Comparison of ENCODE assay signal across 23 cellular contexts in genomic region chr4:183912585-183912984, GRCh38. TPM values are rescaled to one million over a fixed set of nuclear protein-coding genes. Genes with fewer than 3 reads are reported as not detected.
DNase-seq lines count a peak whose midpoint lies in the region; ATAC-seq, FAIRE-seq and TF ChIP-seq lines count a peak whose summit lies in the region.
"Had no signal": no experiment of that assay in that cellular context is flagged by ENCODE, and none has a peak within 500 bp of the region (broad histone marks: within the 10 kb centered on the region; RNA-seq: fewer than 3 reads in every experiment).

No MANE protein-coding gene starts in this region.

- H3K4me3 ChIP-seq in MG63 = no peak overlapping the region
- H3K4me3 ChIP-seq in astrocyte (ENCODE audit: insufficient read depth, low read depth, low read length) = no peak overlapping the region
- H3K4me3 ChIP-seq in fibroblast of mammary gland (ENCODE audit: control insufficient read depth, low read depth, low read length) = no peak overlapping the region
- H3K4me3 ChIP-seq in pancreas = no peak overlapping the region
- no peak overlapping the region for H3K4me3 ChIP-seq in A673 (ENCODE audit: low read depth, low read length, poor library complexity, severe bottlenecking)
- no peak overlapping the region for H3K4me3 ChIP-seq in mesenchymal stem cell (ENCODE audit: insufficient read depth in 1 of 2, low read depth in 1 of 2, low read length in 2 of 2)
- H3K4me3 ChIP-seq: BLaER1, GM12878 had no signal

- no peak overlapping the region for H4K8ac ChIP-seq in mesenchymal stem cell (ENCODE audit: low read length)

- no peak overlapping the region for H3K4me3 Mint-ChIP-seq in astrocyte (ENCODE audit: unreplicated experiment)
- H3K4me3 Mint-ChIP-seq: CD4-positive, alpha-beta memory T cell had no signal

- no peaks in the 10 kb centered on the region for H3K36me3 ChIP-seq in MG63
- no peaks in the 10 kb centered on the region for H3K36me3 ChIP-seq in astrocyte (ENCODE audit: insufficient read depth, low read length)
- H3K36me3 ChIP-seq in pancreas = no peaks in the 10 kb centered on the region
- no peaks in the 10 kb centered on the region for H3K36me3 ChIP-seq in A673 (ENCODE audit: insufficient read depth, low read length, poor library complexity, severe bottlenecking)
- H3K36me3 ChIP-seq in mesenchymal stem cell (ENCODE audit: control insufficient read depth in 1 of 2, insufficient read depth in 2 of 2, low read depth in 1 of 2, low read length in 2 of 2) = no peaks in the 10 kb centered on the region
- H3K36me3 ChIP-seq: BLaER1 had no signal

- ATAC-seq in pancreas = no peak
- ATAC-seq: GM12878, SK-N-SH treated with all-trans-retinoic acid at 6 μM for 48 hours had no signal

- H3K4me2 ChIP-seq in astrocyte (ENCODE audit: low read length) (peak overlapping the region; percentile 26), mesenchymal stem cell (ENCODE audit: low read length, poor library complexity, severe bottlenecking) (no peak overlapping the region)
- H3K4me2 ChIP-seq: BLaER1, KMS-11 had no signal

- 93 to 96% methylated on average over 8 of the region's 8 CpGs for WGBS in pancreas, 2 donors
- 92% methylated on average over 8 of the region's 8 CpGs for WGBS in mesenchymal stem cell

- no peaks in the 10 kb centered on the region for H4K20me1 ChIP-seq in astrocyte (ENCODE audit: insufficient read depth, low read length)
- H4K20me1 ChIP-seq: BLaER1 had no signal

- H3K27me3 Mint-ChIP-seq in astrocyte (ENCODE audit: low read depth, unreplicated experiment) = no peaks in the 10 kb centered on the region

- H2AFZ ChIP-seq in astrocyte (ENCODE audit: low read depth, low read length) = no peak overlapping the region
- no peak overlapping the region for H2AFZ ChIP-seq in mesenchymal stem cell (ENCODE audit: low read depth, low read length)

- no peaks in the 10 kb centered on the region for H3K4me1 Mint-ChIP-seq in astrocyte (ENCODE audit: low read depth, unreplicated experiment)
- H3K4me1 Mint-ChIP-seq: CD4-positive, alpha-beta memory T cell had no signal

- peaks cover under 1% of the 10 kb centered on the region for H3K27me3 ChIP-seq in MG63
- H3K27me3 ChIP-seq in astrocyte (ENCODE audit: insufficient read depth, low read length) = peaks cover 13% of the 10 kb centered on the region
- no peaks in the 10 kb centered on the region for H3K27me3 ChIP-seq in pancreas
- peaks cover 27% of the 10 kb centered on the region for H3K27me3 ChIP-seq in A673 (replicated peaks; ENCODE audit: insufficient read depth, low read depth, low read length, poor library complexity)
- peaks cover 26 to 27% of the 10 kb centered on the region in 2 experiments for H3K27me3 ChIP-seq in mesenchymal stem cell (ENCODE audit: control insufficient read depth in 1 of 2, insufficient read depth in 1 of 2, low read length in 2 of 2)
- H3K27me3 ChIP-seq: BLaER1 had no signal

- H3K14ac ChIP-seq in mesenchymal stem cell (ENCODE audit: low read length in 2 of 2) = no peak overlapping the region

- CTCF ChIA-PET in A673 (lab: Charles Lee) = interaction anchor here (0.6 kb wide), 1 partner anchor 41 kb away, joined by 3 read pairs; no protein-coding TSS in a partner anchor

- H3K18ac ChIP-seq in mesenchymal stem cell (ENCODE audit: low read depth in 1 of 2, low read length in 2 of 2) = no peak overlapping the region

- TF ChIP-seq CTCF in astrocyte (IDR thresholded peaks at IDR 0.05; ENCODE audit: insufficient read depth, low read depth, low read length) (no peak), fibroblast of mammary gland (conservative IDR thresholded peaks at IDR 0.05; ENCODE audit: control insufficient read depth, insufficient read depth, low read depth, low read length) (no peak), pancreas (IDR thresholded peaks at IDR 0.05) (no peak), A673 (conservative IDR thresholded peaks at IDR 0.05; ENCODE audit: low read depth, low read length) (no peak)

- H4K91ac ChIP-seq in mesenchymal stem cell (ENCODE audit: low read length) = no peak overlapping the region

- H3K9me3 Mint-ChIP-seq in astrocyte (ENCODE audit: unreplicated experiment) = no peaks in the 10 kb centered on the region

- H3K79me2 ChIP-seq in astrocyte (ENCODE audit: insufficient read depth, low read length) = no peaks in the 10 kb centered on the region

- intact Hi-C loops in pancreas (cut with DNase I) (no loop called here), A673 (cut with micrococcal nuclease; ENCODE audit: unreplicated experiment) (no loop called here)

- H3K79me1 ChIP-seq in mesenchymal stem cell (replicated peaks; ENCODE audit: low read length, poor library complexity, severe bottlenecking) = no peaks in the 10 kb centered on the region

- POLR2A ChIA-PET in A673 (lab: Charles Lee; ENCODE audit: low non-redundant PET) = interaction anchor here (0.6 kb wide), 1 partner anchor 57 kb away, joined by 3 read pairs; no protein-coding TSS in a partner anchor

- DNase-seq in AG08396 (ENCODE audit: low spot score) (peak; percentile 18), MG63 (peak; percentile 79), astrocyte (ENCODE audit: low read depth) (peak; percentile 57), fibroblast of mammary gland (ENCODE audit: low read depth) (peak; percentile 57), NCI-H146 treated with DMSO at 0.1 percent for 48 hours (lab: John Stamatoyannopoulos, UW; ENCODE audit: unreplicated experiment) (no peak), pancreas (no peak), A673 (ENCODE audit: low spot score) (no peak), mesenchymal stem cell (no peak)
- DNase-seq: CD4-positive, alpha-beta memory T cell; DMS153; EL; GOT3; NCI-H1048; NCI-H1436 treated with DMSO at 0.1 percent for 48 hours; NCI-H2029 treated with DMSO at 0.1 percent for 48 hours; NCI-H748 treated with DMSO at 0.1 percent for 48 hours; NK-92 treated with Interleukin-12 subunit alpha and Interleukin-12 subunit beta, amount 100 ng/mL, for 24 hours; SIG-M5 had no signal

- H2BK15ac ChIP-seq in mesenchymal stem cell (ENCODE audit: low read depth, poor library complexity, severe bottlenecking) = no peak overlapping the region

- no peak overlapping the region for H3K9ac ChIP-seq in astrocyte (ENCODE audit: low read length)
- H3K9ac ChIP-seq in mesenchymal stem cell (ENCODE audit: low read length) = no peak overlapping the region
- H3K9ac ChIP-seq: BLaER1, KMS-11 had no signal

- H3K4me1 ChIP-seq in astrocyte (ENCODE audit: insufficient read depth, low read length) = no peaks in the 10 kb centered on the region
- H3K4me1 ChIP-seq in pancreas = peaks cover 0 to 5% (median 0%) of the 10 kb centered on the region in 3 donors
- H3K4me1 ChIP-seq in A673 (ENCODE audit: insufficient read depth, low read length, poor library complexity, severe bottlenecking) = no peaks in the 10 kb centered on the region
- no peaks in the 10 kb centered on the region for H3K4me1 ChIP-seq in mesenchymal stem cell (ENCODE audit: control insufficient read depth, insufficient read depth, low read depth, low read length)
- H3K4me1 ChIP-seq: BLaER1 had no signal

- no peak overlapping the region for H2BK12ac ChIP-seq in mesenchymal stem cell (ENCODE audit: low read length in 2 of 2)

- no peak overlapping the region for H3K23ac ChIP-seq in mesenchymal stem cell (ENCODE audit: low read length in 2 of 2)

- H3K27ac Mint-ChIP-seq in astrocyte (ENCODE audit: unreplicated experiment) = no peak overlapping the region
- H3K27ac Mint-ChIP-seq: CD4-positive, alpha-beta memory T cell had no signal

- no peak for FAIRE-seq in astrocyte (lab: Jason Lieb, UNC)
- no peak for FAIRE-seq in pancreas (lab: Jason Lieb, UNC)
- FAIRE-seq: GM12878 had no signal

- no peak overlapping the region for H2BK5ac ChIP-seq in mesenchymal stem cell (ENCODE audit: low read depth, low read length, poor library complexity, severe bottlenecking)

- H2BK120ac ChIP-seq in mesenchymal stem cell (ENCODE audit: low read depth, low read length) = no peak overlapping the region

- no TSS peak for BruUV-seq in A673 (replicated peaks; lab: Mats Ljungman, UMichigan)

- no peaks in the 10 kb centered on the region for H3K36me3 Mint-ChIP-seq in astrocyte (ENCODE audit: low read depth, unreplicated experiment)
- H3K36me3 Mint-ChIP-seq: CD4-positive, alpha-beta memory T cell had no signal

- no peak overlapping the region for H2AK5ac ChIP-seq in mesenchymal stem cell (ENCODE audit: low read length, severe bottlenecking)

- no peak overlapping the region for H3K4ac ChIP-seq in mesenchymal stem cell (ENCODE audit: low read depth in 1 of 2, low read length in 2 of 2)

- no peak overlapping the region for H3K27ac ChIP-seq in astrocyte (ENCODE audit: low read depth, low read length)
- no peak overlapping the region for H3K27ac ChIP-seq in pancreas
- H3K27ac ChIP-seq in A673 (ENCODE audit: low read depth, low read length, poor library complexity, severe bottlenecking) = no peak overlapping the region
- H3K27ac ChIP-seq in mesenchymal stem cell (ENCODE audit: low read length, poor library complexity, severe bottlenecking) = no peak overlapping the region
- H3K27ac ChIP-seq: BLaER1, KMS-11 had no signal

- no peaks in the 10 kb centered on the region for H3K9me3 ChIP-seq in MG63
- no peaks in the 10 kb centered on the region for H3K9me3 ChIP-seq in astrocyte (ENCODE audit: insufficient read depth, low read depth, low read length)
- H3K9me3 ChIP-seq in pancreas = no peaks in the 10 kb centered on the region
- H3K9me3 ChIP-seq in A673 (ENCODE audit: low read depth, low read length, poor library complexity, severe bottlenecking) = no peaks in the 10 kb centered on the region
- H3K9me3 ChIP-seq in mesenchymal stem cell (ENCODE audit: control insufficient read depth, low read length) = no peaks in the 10 kb centered on the region
- H3K9me3 ChIP-seq: BLaER1 had no signal

RNA-seq across cellular contexts. Expression of gene STOX2, which starts 7.5 kb away (rescaled TPM):
- 0.89 and 1.8 TPM in 2 replicates for total RNA-seq in MG63 (2014; rRNA removed; shearing (Covaris generic); ENCODE audit: low replicate concordance)
- total RNA-seq in astrocyte (2.5 and 2.6 TPM in 2 replicates), pancreas (10 to 100 TPM in 2 of 6 donors, 1 to 10 TPM in 4; 6.1 to 11.9 (median 9.3) TPM), A673 (2021) (2.5 and 2.9 TPM in 2 replicates)
- polyA plus RNA-seq in pancreas = 1 to 10 TPM; 3.5 to 4.2 TPM
- 2.7 TPM for polyA plus RNA-seq in mesenchymal stem cell (2013, experiment 1 of 2)
- polyA plus RNA-seq in mesenchymal stem cell (2013, experiment 2 of 2) = 2.3 TPM
- total RNA-seq: CD4-positive, alpha-beta memory T cell; RPMI7951 had no signal
- polyA plus RNA-seq: CD4-positive, alpha-beta memory T cell had no signal

Comparison
In these comparisons a context has a peak if more than half of its experiments do, and no peak if none do; other contexts are left out.
1. DNase-seq: peak in AG08396 (single experiment), MG63 (single experiment), astrocyte (single experiment) and fibroblast of mammary gland (single experiment); none in NCI-H146 treated with DMSO at 0.1 percent for 48 hours (single experiment), pancreas (0 of 6), A673 (single experiment) and mesenchymal stem cell (single experiment).